Comparison of ENCODE assay signal across 15 cellular contexts in the genomic region with DNA sequence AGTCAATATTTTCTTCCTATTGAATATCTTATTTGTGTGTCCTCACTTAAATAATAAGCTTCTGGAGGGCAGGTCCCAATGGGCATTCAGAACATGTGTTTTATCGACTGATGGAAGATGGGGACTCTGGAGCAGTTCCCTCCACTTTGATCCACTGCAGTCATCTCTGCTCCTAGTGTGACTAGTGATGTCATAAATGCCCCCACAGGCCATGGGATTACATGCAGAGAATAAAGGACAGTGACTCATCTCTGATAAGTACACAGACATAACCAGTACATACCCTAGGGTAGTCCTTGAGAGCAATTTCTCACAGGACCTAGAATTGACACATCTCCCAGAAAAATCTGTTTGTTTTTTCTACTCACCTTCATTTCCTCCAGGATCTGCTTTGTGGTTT. TPM values are rescaled to one million over a fixed set of nuclear protein-coding genes. Genes with fewer than 3 reads are reported as not detected.
A peak's percentile ranks its signal among the peaks of the same experiment; 100 is the strongest.
DNase-seq lines count a peak whose midpoint lies in the region; ATAC-seq and TF ChIP-seq lines count a peak whose summit lies in the region.
"Had no signal": no experiment of that assay in that cellular context is flagged by ENCODE, and none has a peak within 500 bp of the region (broad histone marks: within the 10 kb centered on the region; RNA-seq: fewer than 3 reads in every experiment).

No MANE protein-coding gene starts in this region.

- H3K27me3 ChIP-seq in breast epithelium: no peaks in the 10 kb centered on the region

- H3K4me3 ChIP-seq in breast epithelium (no peak overlapping the region), fibroblast of pulmonary artery (replicated peaks; ENCODE audit: low read depth, low read length) (no peak overlapping the region)

- H3K4me1 Mint-ChIP-seq in MCF 10A (ENCODE audit: insufficient read depth, unreplicated experiment): peaks cover 16% of the 10 kb centered on the region

- no peaks in the 10 kb centered on the region for H3K27me3 Mint-ChIP-seq in MCF 10A (ENCODE audit: insufficient read depth, unreplicated experiment)

- CTCF ChIA-PET in MCF 10A (lab: Yijun Ruan, JAX): interaction anchor here (0.6 to 3.7 kb wide), 14 partner anchors 11 to 759 kb away, joined by 3 to 26 read pairs (median 4); no protein-coding TSS in a partner anchor

- no peak overlapping the region for H3K27ac ChIP-seq in breast epithelium

- BruUV-seq in MCF 10A (replicated peaks; lab: Mats Ljungman, UMichigan): no TSS peak

- no peak overlapping the region for H3K4me3 Mint-ChIP-seq in MCF 10A (ENCODE audit: unreplicated experiment)
- H3K4me3 Mint-ChIP-seq: neural crest cell, T-helper 17 cell had no signal

- no peak for TF ChIP-seq POLR2A in breast epithelium (IDR thresholded peaks at IDR 0.05)

- no peak overlapping the region for H3K27ac Mint-ChIP-seq in MCF 10A (ENCODE audit: low read depth, unreplicated experiment)
- H3K27ac Mint-ChIP-seq: T-helper 17 cell had no signal

- H3K4me1 ChIP-seq in breast epithelium: no peaks in the 10 kb centered on the region

- POLR2A ChIA-PET in MCF 10A (lab: Yijun Ruan, JAX): no interaction called here

- no peaks in the 10 kb centered on the region for H3K36me3 Mint-ChIP-seq in MCF 10A (ENCODE audit: insufficient read depth, unreplicated experiment)

- no peaks in the 10 kb centered on the region for H3K36me3 ChIP-seq in breast epithelium

- in situ Hi-C loops in SK-MEL-5 (cut with HindIII; ENCODE audit: low pct_unique_long_range_greater_than_20kb, low sequenced_read_pairs) (no loop called here), G401 (cut with HindIII; ENCODE audit: low sequenced_read_pairs) (no loop called here)

- no peaks in the 10 kb centered on the region for H3K9me3 ChIP-seq in breast epithelium

- intact Hi-C loops in MCF 10A (cut with micrococcal nuclease) (loop anchor here (2.0 kb wide), 1 partner anchor 35 kb away; no protein-coding TSS in a partner anchor), breast epithelium (cut with DNase I; ENCODE audit: low total_unique reads) (no loop called here)

- no peaks in the 10 kb centered on the region for H3K9me3 Mint-ChIP-seq in MCF 10A (ENCODE audit: unreplicated experiment)
- H3K9me3 Mint-ChIP-seq: neural crest cell had no signal

- DNase-seq in MCF 10A (ENCODE audit: unreplicated experiment): peak; percentile 74
- no peak for DNase-seq in breast epithelium (ENCODE audit: low spot score in 2 of 2)
- DNase-seq in SK-MEL-5 (ENCODE audit: low read depth, low spot score): peak; percentile 40
- peak; percentile 24 for DNase-seq in fibroblast of pulmonary artery (ENCODE audit: low read depth)
- no peak for DNase-seq in G401 (ENCODE audit: low spot score)
- DNase-seq in activated CD4-positive, alpha-beta T cell treated with anti-CD3 and anti-CD28 coated beads for 48 hours: no peak
- DNase-seq: activated CD8-positive, alpha-beta memory T cell treated with anti-CD3 and anti-CD28 coated beads for 24 hours; amygdala; H7; kidney; NCI-H446 treated with DMSO at 0.1 percent for 48 hours; T-helper 17 cell had no signal

- no peak for TF ChIP-seq CTCF in MCF 10A (IDR thresholded peaks at IDR 0.05; ENCODE audit: unreplicated experiment)
- TF ChIP-seq CTCF in breast epithelium (IDR thresholded peaks at IDR 0.05): no peak
- TF ChIP-seq CTCF in fibroblast of pulmonary artery (IDR thresholded peaks at IDR 0.05; ENCODE audit: low read length, missing control alignments): no peak

- ATAC-seq in GM18907 (IDR thresholded peaks at IDR 0.05; ENCODE audit: unreplicated experiment) (no peak), GM19463 (IDR thresholded peaks at IDR 0.05; ENCODE audit: unreplicated experiment) (no peak)
- ATAC-seq: T-helper 17 cell had no signal

RNA-seq across cellular contexts. Expression of a gene that starts 49.4 kb away (rescaled TPM):
- 1.2 and 1.6 TPM in 2 replicates for total RNA-seq in MCF 10A (2022)
- 10 to 100 TPM; 33.1 to 56.8 (median 50.7) TPM for total RNA-seq in breast epithelium
- 87.0 and 96.0 TPM in 2 replicates for total RNA-seq in SK-MEL-5 (2014; rRNA removed; shearing (Covaris generic))
- 42.4 and 63.2 TPM in 2 replicates for polyA plus RNA-seq in SK-MEL-5 (2015; cell fraction: cytosol; rRNA removed)
- polyA plus RNA-seq in SK-MEL-5 (2015; cell fraction: nucleus; rRNA removed): 44.5 and 58.3 TPM in 2 replicates
- not detected in 2 replicates for total RNA-seq in G401 (2014; rRNA removed; shearing (Covaris generic))

Comparison
In these comparisons a context has a peak if more than half of its experiments do, and no peak if none do; other contexts are left out.
1. DNase-seq: peak in MCF 10A (single experiment), SK-MEL-5 (single experiment) and fibroblast of pulmonary artery (single experiment); none in breast epithelium (0 of 2), G401 (single experiment) and activated CD4-positive, alpha-beta T cell treated with anti-CD3 and anti-CD28 coated beads for 48 hours (single experiment).
2. RNA of a gene that starts 49.4 kb away (total RNA-seq): 87.0 to 96.0 TPM in SK-MEL-5 and 33.1 to 56.8 TPM in breast epithelium; 1.2 to 1.6 TPM in MCF 10A and not detected in G401; every median in the first group is over 10 times any median in the second.